In the genomic region with DNA sequence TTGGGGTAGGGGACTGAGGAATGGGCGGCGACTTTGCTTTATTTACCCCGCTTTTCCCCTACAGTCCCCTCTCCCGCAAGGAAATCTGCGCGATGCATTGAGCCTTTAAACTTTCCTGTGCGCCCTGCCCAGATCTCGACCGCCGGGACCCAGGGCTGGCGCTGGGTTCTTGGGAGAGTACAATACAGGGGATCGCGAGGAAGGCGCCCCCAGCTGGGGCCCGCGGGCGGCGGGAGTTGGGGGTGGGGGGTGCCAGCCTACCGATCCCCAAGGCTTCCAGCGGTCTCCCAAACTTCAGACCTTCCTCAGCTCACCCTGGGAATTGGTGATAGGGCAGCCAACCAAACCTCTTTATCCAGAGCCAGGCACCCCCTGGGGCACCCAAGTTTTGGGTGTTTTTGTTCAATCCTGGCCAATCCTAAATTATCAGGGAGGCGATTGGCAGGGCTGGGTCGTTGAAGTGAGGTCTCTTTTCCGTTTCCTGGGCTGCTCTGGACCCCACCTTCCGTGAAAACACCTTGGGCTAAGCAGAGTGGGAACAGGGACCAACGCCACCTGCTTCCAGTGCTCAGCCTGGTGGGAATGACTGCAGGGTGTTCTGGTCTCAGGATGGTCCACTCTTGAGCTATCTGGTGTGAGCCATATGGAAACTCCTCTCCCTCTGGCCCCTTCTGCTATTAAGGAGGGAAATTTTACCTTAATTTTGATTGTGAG, we compare ENCODE assay signal across 9 cellular contexts. TPM values are rescaled to one million over a fixed set of nuclear protein-coding genes. Genes with fewer than 3 reads are reported as not detected.
DNase-seq lines count a peak whose midpoint lies in the region; ATAC-seq and TF ChIP-seq lines count a peak whose summit lies in the region.
"Had no signal": no experiment of that assay in that cellular context is flagged by ENCODE, and none has a peak within 500 bp of the region (broad histone marks: within the 10 kb centered on the region; RNA-seq: fewer than 3 reads in every experiment).

No MANE protein-coding gene starts in this region.

- TF ChIP-seq CTCF in astrocyte of the cerebellum (IDR thresholded peaks at IDR 0.05; ENCODE audit: low read depth, low read length, missing control alignments) = no peak

- ATAC-seq in HG03139 (IDR thresholded peaks at IDR 0.05; ENCODE audit: unreplicated experiment) = no peak
- ATAC-seq in GM21576 (IDR thresholded peaks at IDR 0.05; ENCODE audit: unreplicated experiment) = no peak

- H3K27ac ChIP-seq in skeletal muscle tissue (ENCODE audit: low read depth, low read length) = peak overlapping the region; percentile 82

- peak; percentile 83 for DNase-seq in H7
- no peak for DNase-seq in astrocyte of the cerebellum (ENCODE audit: low read depth)
- DNase-seq in iPS-NIHi11 (ENCODE audit: low spot score) = peak; percentile 60
- no peak for DNase-seq in NAMALWA (ENCODE audit: low spot score)
- DNase-seq in ureter (ENCODE audit: low spot score) = no peak
- DNase-seq: activated CD4-positive, alpha-beta T cell treated with anti-CD3 and anti-CD28 coated beads for 1 hour had no signal

- H3K36me3 ChIP-seq in H7 (replicated peaks; ENCODE audit: control insufficient read depth, insufficient read depth, low read length) = no peaks in the 10 kb centered on the region
- H3K36me3 ChIP-seq in skeletal muscle tissue (ENCODE audit: control insufficient read depth in 3 of 3, insufficient read depth in 3 of 3, low read length in 3 of 3) = no peaks in the 10 kb centered on the region

- peaks cover 0 to 3% (median 0%) of the 10 kb centered on the region in 3 donors for H3K9me3 ChIP-seq in skeletal muscle tissue (ENCODE audit: control insufficient read depth in 3 of 3, low read length in 3 of 3)

- H3K27me3 ChIP-seq in H7 (ENCODE audit: control insufficient read depth, insufficient read depth, low read length) = peaks cover 15% of the 10 kb centered on the region
- no peaks in the 10 kb centered on the region for H3K27me3 ChIP-seq in skeletal muscle tissue (ENCODE audit: control insufficient read depth in 3 of 3, insufficient read depth in 3 of 3, low read length in 3 of 3)

- peaks cover 60 to 71% (median 61%) of the 10 kb centered on the region in 3 donors for H3K4me1 ChIP-seq in skeletal muscle tissue (ENCODE audit: control insufficient read depth in 3 of 3, insufficient read depth in 3 of 3, low read length in 3 of 3)

- H3K4me3 ChIP-seq in H7 (ENCODE audit: insufficient read depth, low read depth, low read length) (peak overlapping the region; percentile 84), astrocyte of the cerebellum (ENCODE audit: low read depth, low read length) (peak overlapping the region; percentile 42), skeletal muscle tissue (ENCODE audit: low read length in 3 of 3) (peak overlapping the region; percentile 62 to 77 (median 77))

- peak overlapping the region; percentile 72 to 91 (median 90) for H3K9ac ChIP-seq in skeletal muscle tissue (ENCODE audit: low read depth in 1 of 3, low read length in 3 of 3)

- in situ Hi-C loops in astrocyte of the cerebellum (cut with HindIII; ENCODE audit: low sequenced_read_pairs) = no loop called here

RNA-seq across cellular contexts. Expression of a gene that starts 51.4 kb away (rescaled TPM):
- 24.1 and 34.6 TPM in 2 replicates for total RNA-seq in H7 (2014; rRNA removed; shearing (Covaris generic))
- total RNA-seq in skeletal muscle tissue = 12.5 TPM
- 103 TPM for total RNA-seq in ureter

Comparison
In these comparisons a context has a peak if more than half of its experiments do, and no peak if none do; other contexts are left out.
1. DNase-seq: peak in H7 (single experiment) and iPS-NIHi11 (single experiment); none in astrocyte of the cerebellum (single experiment), NAMALWA (single experiment) and ureter (single experiment).
2. Peak in every context shown above with its lines, with median percentiles within 50 percentile points of each other: H3K4me3 ChIP-seq.